17 cellular contexts compared by ENCODE assay signal in the genomic region with DNA sequence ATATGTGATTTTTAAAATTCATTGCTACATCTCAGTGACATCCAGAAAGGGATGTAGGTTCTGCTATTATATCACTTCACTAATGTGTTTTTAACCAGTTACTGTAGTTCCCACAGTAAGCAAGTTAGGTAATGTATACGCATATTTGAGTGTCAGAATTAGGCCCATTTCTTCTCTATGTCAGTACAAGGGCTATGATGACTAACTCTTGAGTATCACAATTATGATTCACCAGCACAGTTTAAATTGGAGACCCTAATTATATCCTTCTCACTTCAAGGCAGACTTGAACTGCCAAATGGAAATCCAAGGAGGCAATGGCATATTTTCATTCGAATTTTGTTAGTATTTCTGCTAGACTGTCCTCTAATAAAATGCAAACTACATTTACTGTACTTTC. TPM values are rescaled to one million over a fixed set of nuclear protein-coding genes. Genes with fewer than 3 reads are reported as not detected.
A peak's percentile ranks its signal among the peaks of the same experiment; 100 is the strongest.
DNase-seq lines count a peak whose midpoint lies in the region; ATAC-seq and TF ChIP-seq lines count a peak whose summit lies in the region.
"Had no signal": no experiment of that assay in that cellular context is flagged by ENCODE, and none has a peak within 500 bp of the region (broad histone marks: within the 10 kb centered on the region; RNA-seq: fewer than 3 reads in every experiment).

No MANE protein-coding gene starts in this region.

- peaks cover 29% of the 10 kb centered on the region for H3K4me1 ChIP-seq in mammary epithelial cell (ENCODE audit: insufficient read depth, low read length)
- no peaks in the 10 kb centered on the region for H3K4me1 ChIP-seq in CD4-positive, alpha-beta memory T cell (ENCODE audit: insufficient read depth, low read length)
- H3K4me1 ChIP-seq: ascending aorta had no signal

- H3K27me3 Mint-ChIP-seq in CD4-positive, alpha-beta memory T cell: no peaks in the 10 kb centered on the region
- H3K27me3 Mint-ChIP-seq: IgD-negative memory B cell, naive B cell had no signal

- no peaks in the 10 kb centered on the region for H3K27me3 ChIP-seq in mammary epithelial cell (ENCODE audit: insufficient read depth, low read length)
- no peaks in the 10 kb centered on the region for H3K27me3 ChIP-seq in CD4-positive, alpha-beta memory T cell (ENCODE audit: insufficient read depth, low read length)
- H3K27me3 ChIP-seq: ascending aorta, SJSA1 had no signal

- peaks cover 68% of the 10 kb centered on the region for H3K79me2 ChIP-seq in mammary epithelial cell (ENCODE audit: insufficient read depth, low read length)

- intact Hi-C loops in mammary epithelial cell (cut with micrococcal nuclease): no loop called here
- intact Hi-C loops in CD4-positive, alpha-beta memory T cell (cut with micrococcal nuclease): no loop called here

- no peak overlapping the region for H2AFZ ChIP-seq in mammary epithelial cell (ENCODE audit: low read depth, low read length)

- 87% methylated on average over 2 of the region's 2 CpGs for WGBS in mammary epithelial cell (ENCODE audit: low coverage, missing lambda C conversion rate)

- peaks cover 9% of the 10 kb centered on the region for H3K36me3 ChIP-seq in mammary epithelial cell (ENCODE audit: insufficient read depth, low read length)
- no peaks in the 10 kb centered on the region for H3K36me3 ChIP-seq in CD4-positive, alpha-beta memory T cell (ENCODE audit: insufficient read depth, low read length)
- H3K36me3 ChIP-seq: ascending aorta had no signal

- TF ChIP-seq CTCF in mammary epithelial cell (conservative IDR thresholded peaks at IDR 0.05 in 1 of 2, IDR thresholded peaks at IDR 0.05 in 1 of 2; ENCODE audit: extremely low read depth in 1 of 2, insufficient read depth in 1 of 2, low read depth in 1 of 2, low read length in 2 of 2): no peak

- CTCF ChIA-PET in mammary epithelial cell (lab: Charles Lee; ENCODE audit: low non-redundant PET): no interaction called here
- CTCF ChIA-PET in CD4-positive, alpha-beta memory T cell (lab: Charles Lee; ENCODE audit: partially characterized antibody): interaction anchor here (1.1 kb wide), 1 partner anchor 13 kb away, joined by 3 read pairs; no protein-coding TSS in a partner anchor

- dilution Hi-C loops in mammary epithelial cell (cut with HindIII; ENCODE audit: low sequenced_read_pairs): no loop called here

- no peaks in the 10 kb centered on the region for H3K9me3 ChIP-seq in mammary epithelial cell (replicated peaks; ENCODE audit: insufficient read depth, low read length)
- no peaks in the 10 kb centered on the region for H3K9me3 ChIP-seq in CD4-positive, alpha-beta memory T cell (ENCODE audit: control insufficient read depth in 1 of 2, low read length in 2 of 2)
- H3K9me3 ChIP-seq: ascending aorta, SJSA1 had no signal

- no peak overlapping the region for H3K4me3 Mint-ChIP-seq in CD4-positive, alpha-beta memory T cell
- H3K4me3 Mint-ChIP-seq: IgD-negative memory B cell, naive B cell had no signal

- no peak overlapping the region for H3K9ac ChIP-seq in mammary epithelial cell (ENCODE audit: insufficient read depth, low read length)

- in situ Hi-C loops in mammary epithelial cell (cut with MboI; ENCODE audit: low sequenced_read_pairs in 2 of 2): no loop called here

- H3K27ac ChIP-seq in mammary epithelial cell (ENCODE audit: insufficient read depth, low read depth, low read length): peak overlapping the region; percentile 55
- no peak overlapping the region for H3K27ac ChIP-seq in CD4-positive, alpha-beta memory T cell (ENCODE audit: low read depth, low read length)
- H3K27ac ChIP-seq: ascending aorta, SJSA1 had no signal

- no peak for ATAC-seq in HG03439 (IDR thresholded peaks at IDR 0.05; ENCODE audit: unreplicated experiment)
- no peak for ATAC-seq in HG03045 (IDR thresholded peaks at IDR 0.05; ENCODE audit: unreplicated experiment)
- ATAC-seq: stimulated activated naive CD8-positive, alpha-beta T cell treated with anti-CD3 and anti-CD28 coated beads, Interleukin-15, Interleukin-2, amounts not matched to agents 100 U/mL and 50 U/mL, for 24 hours had no signal

- no peaks in the 10 kb centered on the region for H4K20me1 ChIP-seq in mammary epithelial cell (ENCODE audit: insufficient read depth, low read length)

- no peaks in the 10 kb centered on the region for H3K9me3 Mint-ChIP-seq in CD4-positive, alpha-beta memory T cell

- no peak overlapping the region for H3K4me2 ChIP-seq in mammary epithelial cell (ENCODE audit: insufficient read depth, low read depth, low read length)

- no peak overlapping the region for H3K27ac Mint-ChIP-seq in CD4-positive, alpha-beta memory T cell
- H3K27ac Mint-ChIP-seq: activated T-helper 2 cell treated with anti-CD3 and anti-CD28 coated beads, Interferon-gamma antibody, Interleukin-2, Interleukin-4, amounts not matched to agents 10 μg/mL and 5 μg/mL and 100 μg/mL, durations not matched to agents 14 hours and 24 hours and 36 hours; IgD-negative memory B cell; naive B cell had no signal

- no TSS peak for BruUV-seq in mammary epithelial cell (replicated peaks; lab: Mats Ljungman, UMichigan)

- no peak overlapping the region for H3K4me3 ChIP-seq in mammary epithelial cell (replicated peaks in 1 of 3; ENCODE audit: insufficient read depth in 1 of 3, low read depth in 2 of 3, low read length in 3 of 3)
- no peak overlapping the region for H3K4me3 ChIP-seq in CD4-positive, alpha-beta memory T cell (ENCODE audit: low read length in 2 of 2)
- H3K4me3 ChIP-seq: ascending aorta, SJSA1 had no signal

- DNase-seq in Daoy (ENCODE audit: low read depth): peak; percentile 60
- DNase-seq in HT1080 (ENCODE audit: low read depth): peak; percentile 18
- no peak for DNase-seq in mammary epithelial cell
- peak; percentile 13 for DNase-seq in middle frontal gyrus (ENCODE audit: extremely low spot score, low spot score)
- no peak for DNase-seq in CD1c-positive myeloid dendritic cell (ENCODE audit: extremely low spot score)
- DNase-seq in CD4-positive, alpha-beta memory T cell: no peak
- DNase-seq: C1 segment of cervical spinal cord; naive B cell; NCI-H1436 treated with DMSO at 0.1 percent for 48 hours; NCI-H526 treated with DMSO at 0.1 percent for 48 hours; stimulated activated naive CD8-positive, alpha-beta T cell treated with anti-CD3 and anti-CD28 coated beads, Interleukin-15, Interleukin-2, amounts not matched to agents 100 U/mL and 50 U/mL, for 24 hours had no signal

- H3K4me1 Mint-ChIP-seq in CD4-positive, alpha-beta memory T cell: peaks cover 3 to 14% (median 6%) of the 10 kb centered on the region in 4 donors

- POLR2A ChIA-PET in CD4-positive, alpha-beta memory T cell (lab: Charles Lee; ENCODE audit: partially characterized antibody): no interaction called here

- peaks cover 49 to 58% of the 10 kb centered on the region in 2 donors for H3K36me3 Mint-ChIP-seq in CD4-positive, alpha-beta memory T cell

RNA-seq across cellular contexts. Expression of gene BZW2, which starts 23.6 kb away (rescaled TPM):
- 123 and 139 TPM in 2 replicates for total RNA-seq in Daoy (2014; rRNA removed; shearing (Covaris generic))
- 120 and 128 TPM in 2 replicates for total RNA-seq in HT1080 (2014; rRNA removed; shearing (Covaris generic))
- 163 and 175 TPM in 2 replicates for polyA plus RNA-seq in HT1080 (2015; cell fraction: cytosol; rRNA removed)
- 124 and 133 TPM in 2 replicates for polyA plus RNA-seq in HT1080 (2015; cell fraction: nucleus; rRNA removed)
- total RNA-seq in mammary epithelial cell: 10 to 100 TPM; 66.2 to 75.0 TPM
- polyA plus RNA-seq in mammary epithelial cell: 74.2 TPM
- polyA minus RNA-seq in mammary epithelial cell: 38.2 TPM
- 10 to 100 TPM; 18.6 to 18.7 TPM for total RNA-seq in CD4-positive, alpha-beta memory T cell
- 10 to 100 TPM; 48.4 to 58.7 TPM for polyA plus RNA-seq in CD4-positive, alpha-beta memory T cell

RNA-seq across cellular contexts. Expression of gene ANKMY2, which starts 24.0 kb away (rescaled TPM):
- total RNA-seq in Daoy (2014; rRNA removed; shearing (Covaris generic)): 18.1 and 21.9 TPM in 2 replicates
- total RNA-seq in HT1080 (2014; rRNA removed; shearing (Covaris generic)): 17.8 and 25.4 TPM in 2 replicates
- 14.7 and 17.0 TPM in 2 replicates for polyA plus RNA-seq in HT1080 (2015; cell fraction: cytosol; rRNA removed)
- polyA plus RNA-seq in HT1080 (2015; cell fraction: nucleus; rRNA removed): 23.5 and 26.0 TPM in 2 replicates
- 10 to 100 TPM; 11.0 to 24.3 TPM for total RNA-seq in mammary epithelial cell
- polyA plus RNA-seq in mammary epithelial cell: 11.3 TPM
- polyA minus RNA-seq in mammary epithelial cell: 12.1 TPM
- total RNA-seq in CD4-positive, alpha-beta memory T cell: 10 to 100 TPM; 13.6 to 20.3 TPM
- 10 to 100 TPM; 14.9 to 21.4 TPM for polyA plus RNA-seq in CD4-positive, alpha-beta memory T cell

Comparison
In these comparisons a context has a peak if more than half of its experiments do, and no peak if none do; other contexts are left out.
1. DNase-seq: peak in Daoy (single experiment), HT1080 (single experiment) and middle frontal gyrus (single experiment); none in mammary epithelial cell (single experiment), CD1c-positive myeloid dendritic cell (single experiment) and CD4-positive, alpha-beta memory T cell (0 of 5).